Comparison of ENCODE assay signal across 14 cellular contexts in genomic region chr20:12394786-12395185, GRCh38.
DNase-seq lines count a peak whose midpoint lies in the region; ATAC-seq and TF ChIP-seq lines count a peak whose summit lies in the region.
"Had no signal": no experiment of that assay in that cellular context is flagged by ENCODE, and none has a peak within 500 bp of the region (broad histone marks: within the 10 kb centered on the region; RNA-seq: fewer than 3 reads in every experiment).

No MANE protein-coding gene starts in this region.

- H3K9ac ChIP-seq in smooth muscle cell (ENCODE audit: low read depth): no peak overlapping the region

- intact Hi-C loops in MCF 10A (cut with micrococcal nuclease): no loop called here
- intact Hi-C loops in breast epithelium (cut with DNase I; ENCODE audit: low total_unique reads): no loop called here

- H3K9me3 ChIP-seq in breast epithelium: no peaks in the 10 kb centered on the region
- H3K9me3 ChIP-seq in smooth muscle cell (replicated peaks; ENCODE audit: low read depth): no peaks in the 10 kb centered on the region

- BruUV-seq in MCF 10A (replicated peaks; lab: Mats Ljungman, UMichigan): no TSS peak

- TF ChIP-seq CTCF in MCF 10A (IDR thresholded peaks at IDR 0.05; ENCODE audit: unreplicated experiment) (no peak), breast epithelium (IDR thresholded peaks at IDR 0.05) (no peak), fibroblast of pulmonary artery (IDR thresholded peaks at IDR 0.05; ENCODE audit: low read length, missing control alignments) (no peak), smooth muscle cell (IDR thresholded peaks at IDR 0.05; ENCODE audit: borderline replicate concordance, insufficient read depth, poor library complexity, severe bottlenecking) (peak; percentile 17)

- H3K27ac ChIP-seq in breast epithelium (no peak overlapping the region), smooth muscle cell (ENCODE audit: low read depth) (peak overlapping the region; percentile 63)

- CTCF ChIA-PET in MCF 10A (lab: Yijun Ruan, JAX): interaction anchor here (0.6 kb wide), 1 partner anchor 488 kb away, joined by 3 read pairs; no protein-coding TSS in a partner anchor

- TF ChIP-seq POLR2A in breast epithelium (IDR thresholded peaks at IDR 0.05): no peak

- no peak overlapping the region for H3K4me3 Mint-ChIP-seq in MCF 10A (ENCODE audit: unreplicated experiment)

- no peaks in the 10 kb centered on the region for H3K36me3 Mint-ChIP-seq in MCF 10A (ENCODE audit: insufficient read depth, unreplicated experiment)

- H3K4me3 ChIP-seq in breast epithelium (no peak overlapping the region), fibroblast of pulmonary artery (replicated peaks; ENCODE audit: low read depth, low read length) (no peak overlapping the region), smooth muscle cell (no peak overlapping the region)

- ATAC-seq in GM19023 (IDR thresholded peaks at IDR 0.05; ENCODE audit: unreplicated experiment): no peak
- ATAC-seq in activated CD4-positive, CD25-positive, alpha-beta regulatory T cell treated with anti-CD3 and anti-CD28 coated beads, Interleukin-2, amount 50 U/mL, for 24 hours: no peak
- ATAC-seq: left cardiac atrium had no signal

- peak overlapping the region; percentile 8 for H2AFZ ChIP-seq in smooth muscle cell (ENCODE audit: low read depth)

- H4K20me1 ChIP-seq in smooth muscle cell (ENCODE audit: low read depth): no peaks in the 10 kb centered on the region

- H3K36me3 ChIP-seq in breast epithelium (no peaks in the 10 kb centered on the region), smooth muscle cell (ENCODE audit: low read depth) (no peaks in the 10 kb centered on the region)

- no peaks in the 10 kb centered on the region for H3F3A ChIP-seq in smooth muscle cell (ENCODE audit: low read depth)

- peak overlapping the region; percentile 50 for H3K4me2 ChIP-seq in smooth muscle cell

- no peak overlapping the region for H3K27ac Mint-ChIP-seq in MCF 10A (ENCODE audit: low read depth, unreplicated experiment)
- H3K27ac Mint-ChIP-seq: progenitor cell of endocrine pancreas had no signal

- H3K4me1 ChIP-seq in breast epithelium (no peaks in the 10 kb centered on the region), smooth muscle cell (ENCODE audit: low read depth) (no peaks in the 10 kb centered on the region)

- no peaks in the 10 kb centered on the region for H3K27me3 Mint-ChIP-seq in MCF 10A (ENCODE audit: insufficient read depth, unreplicated experiment)

- no peaks in the 10 kb centered on the region for H3K4me1 Mint-ChIP-seq in MCF 10A (ENCODE audit: insufficient read depth, unreplicated experiment)

- DNase-seq in MCF 10A (ENCODE audit: unreplicated experiment): peak; percentile 25
- no peak for DNase-seq in breast epithelium (ENCODE audit: low spot score in 2 of 2)
- DNase-seq in OCI-M1 (lab: John Stamatoyannopoulos, UW): peak; percentile 13
- peak; percentile 21 for DNase-seq in fibroblast of pulmonary artery (ENCODE audit: low read depth)
- no peak for DNase-seq in smooth muscle cell (lab: John Stamatoyannopoulos, UW; ENCODE audit: unreplicated experiment)
- no peak for DNase-seq in D341Med (ENCODE audit: low spot score)
- DNase-seq: activated CD4-positive, alpha-beta T cell treated with anti-CD3 and anti-CD28 coated beads for 48 hours; aorta; left cardiac atrium; NCI-H226; T-helper 2 cell had no signal

- POLR2A ChIA-PET in MCF 10A (lab: Yijun Ruan, JAX): no interaction called here

- 50% methylated on average over 4 of the region's 4 CpGs for WGBS in smooth muscle cell (ENCODE audit: low lambda C conversion rate)

- peaks cover 10% of the 10 kb centered on the region for H3K9me3 Mint-ChIP-seq in MCF 10A (ENCODE audit: unreplicated experiment)

- H3K79me2 ChIP-seq in smooth muscle cell (ENCODE audit: low read depth): no peaks in the 10 kb centered on the region

- H3K27me3 ChIP-seq in breast epithelium (no peaks in the 10 kb centered on the region), smooth muscle cell (ENCODE audit: low read depth) (no peaks in the 10 kb centered on the region)

Comparison
In these comparisons a context has a peak if more than half of its experiments do, and no peak if none do; other contexts are left out.
1. DNase-seq: peak in MCF 10A (single experiment), OCI-M1 (single experiment) and fibroblast of pulmonary artery (single experiment); none in breast epithelium (0 of 2), smooth muscle cell (single experiment) and D341Med (single experiment).